ENCODE assay signal across 17 cellular contexts in the genomic region with DNA sequence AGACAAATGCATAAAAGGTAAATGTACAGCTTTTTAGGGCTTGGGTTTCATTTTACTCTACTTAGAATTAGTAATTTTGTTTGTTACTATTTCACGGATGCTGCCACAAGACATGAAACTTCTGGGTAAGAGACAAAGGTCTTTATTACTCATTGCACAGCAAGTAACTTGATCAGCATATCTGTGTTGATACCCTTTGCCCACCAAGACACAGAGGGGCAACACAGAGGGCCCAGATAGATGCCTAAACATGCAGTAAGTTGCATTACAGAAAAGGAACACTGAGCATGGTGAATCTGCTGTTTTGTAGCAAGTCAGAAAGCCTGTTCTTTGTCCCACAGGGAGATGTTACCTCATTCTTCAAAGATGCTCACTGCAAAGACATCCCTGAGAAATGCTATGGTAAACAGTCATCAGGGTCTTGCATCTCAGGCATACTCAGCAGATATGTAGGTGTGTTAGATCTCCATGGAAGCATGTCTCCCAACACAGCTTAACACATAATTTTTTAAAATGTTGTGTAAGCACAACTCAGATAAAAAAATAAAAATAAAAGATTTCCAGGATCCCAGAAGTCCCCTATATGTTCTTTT. TPM values are rescaled to one million over a fixed set of nuclear protein-coding genes. Genes with fewer than 3 reads are reported as not detected.
A peak's percentile ranks its signal among the peaks of the same experiment; 100 is the strongest.
DNase-seq lines count a peak whose midpoint lies in the region; ATAC-seq, FAIRE-seq and TF ChIP-seq lines count a peak whose summit lies in the region.
"Had no signal": no experiment of that assay in that cellular context is flagged by ENCODE, and none has a peak within 500 bp of the region (broad histone marks: within the 10 kb centered on the region; RNA-seq: fewer than 3 reads in every experiment).

No MANE protein-coding gene starts in this region.

- peak in 1 of 2 experiments; percentile 29 for DNase-seq in A549 (ENCODE audit: low read depth in 1 of 2, low spot score in 1 of 2)
- DNase-seq in NCI-H226: peak; percentile 27
- DNase-seq in fibroblast of mammary gland (ENCODE audit: low read depth): peak; percentile 79
- DNase-seq in effector memory CD4-positive, alpha-beta T cell: no peak
- no peak for DNase-seq in left lobe of liver (ENCODE audit: low spot score)
- no peak for DNase-seq in activated naive CD4-positive, alpha-beta T cell treated with anti-CD3 and anti-CD28 coated beads, Interleukin-2, amount 50 U/mL, for 16 hours
- DNase-seq: activated T-cell treated with anti-CD3 and anti-CD28 coated beads, Interleukin-2, amount 50 U/mL, for 24 hours; dermis blood vessel endothelial cell; KG1; natural killer cell; NCI-H187; SIG-M5; stomach had no signal

- peak; percentile 43 to 68; a peak in 3 of 6 replicates for ATAC-seq in A549
- peak; percentile 27 for ATAC-seq in GM18505 (IDR thresholded peaks at IDR 0.05; ENCODE audit: unreplicated experiment)
- ATAC-seq in HG03460 (IDR thresholded peaks at IDR 0.05; ENCODE audit: unreplicated experiment): no peak
- ATAC-seq in left lobe of liver: no peak
- ATAC-seq: natural killer cell had no signal

- H3K4me2 ChIP-seq in A549: no peak overlapping the region

- CTCF ChIA-PET in A549 (lab: Yijun Ruan, JAX): interaction anchor here (0.8 to 1.9 kb wide), 3 partner anchors 9 to 51 kb away, joined by 3 to 9 read pairs (median 7); no protein-coding TSS in a partner anchor

- H3K27ac ChIP-seq in A549: 0 out of 6 replicates have a peak overlapping the region, but pooled peaks of 1 of the 2 experiments have one; percentile 43
- H3K27ac ChIP-seq in effector memory CD4-positive, alpha-beta T cell (ENCODE audit: insufficient read depth, low read length, poor library complexity, severe bottlenecking): no peak overlapping the region
- H3K27ac ChIP-seq: right atrium auricular region, stomach, VCaP had no signal

- H3K4me3 ChIP-seq in A549: no peak overlapping the region
- H3K4me3 ChIP-seq in fibroblast of mammary gland (ENCODE audit: control insufficient read depth, low read depth, low read length): no peak overlapping the region
- H3K4me3 ChIP-seq in effector memory CD4-positive, alpha-beta T cell (ENCODE audit: insufficient read depth, low read depth, low read length, poor library complexity, severe bottlenecking): no peak overlapping the region
- H3K4me3 ChIP-seq: right atrium auricular region, stomach had no signal

- WGBS in A549 (ENCODE audit: missing lambda C conversion rate): 68% methylated on average over 1 of the region's 1 CpG

- H3K27me3 ChIP-seq in effector memory CD4-positive, alpha-beta T cell (replicated peaks; ENCODE audit: control insufficient read depth, insufficient read depth, low read length, poor library complexity, severe bottlenecking): no peaks in the 10 kb centered on the region
- H3K27me3 ChIP-seq: right atrium auricular region, stomach had no signal

- no peaks in the 10 kb centered on the region for H3K36me3 ChIP-seq in effector memory CD4-positive, alpha-beta T cell (ENCODE audit: control insufficient read depth, insufficient read depth, low read length)
- H3K36me3 ChIP-seq: right atrium auricular region had no signal

- FAIRE-seq in A549 (lab: Jason Lieb, UNC): peak; percentile 49

- no peak for TF ChIP-seq RAD21 in A549 (conservative IDR thresholded peaks at IDR 0.05 in 1 of 2, IDR thresholded peaks at IDR 0.05 in 1 of 2)

- POLR2A ChIA-PET in A549 (lab: Yijun Ruan, JAX): no interaction called here

- TF ChIP-seq CTCF in A549 (IDR thresholded peaks at IDR 0.05): no peak
- TF ChIP-seq CTCF in fibroblast of mammary gland (conservative IDR thresholded peaks at IDR 0.05; ENCODE audit: control insufficient read depth, insufficient read depth, low read depth, low read length): no peak

- TF ChIP-seq POLR2A in A549 (IDR thresholded peaks at IDR 0.05; ENCODE audit: low read length) (no peak), GM18505 (IDR thresholded peaks at IDR 0.05; ENCODE audit: borderline replicate concordance, extremely low read depth, insufficient read depth, insufficient read length) (no peak)

- no peaks in the 10 kb centered on the region for H3K9me3 ChIP-seq in A549
- H3K9me3 ChIP-seq in effector memory CD4-positive, alpha-beta T cell (ENCODE audit: control insufficient read depth, low read length): no peaks in the 10 kb centered on the region
- H3K9me3 ChIP-seq: right atrium auricular region, stomach had no signal

- no peak for TF ChIP-seq EP300 in A549 (IDR thresholded peaks at IDR 0.05)

- peaks cover 51% of the 10 kb centered on the region for H3K4me1 ChIP-seq in A549
- no peaks in the 10 kb centered on the region for H3K4me1 ChIP-seq in effector memory CD4-positive, alpha-beta T cell (ENCODE audit: control insufficient read depth, insufficient read depth, low read length, poor library complexity, severe bottlenecking)
- H3K4me1 ChIP-seq: right atrium auricular region had no signal

TF ChIP-seq in A549, 52 proteins besides CTCF, POLR2A, EP300 and RAD21:
- no peak for TF ChIP-seq SMC3 (IDR thresholded peaks at IDR 0.05)
- TF ChIP-seq FOSL2 (IDR thresholded peaks at IDR 0.05): no peak
- TF ChIP-seq FOSL2 (CRISPR knock-in tag; IDR thresholded peaks at IDR 0.05): 0 out of 2 replicates have a peak, but pooled peaks have one; percentile 5
- no peak for TF ChIP-seq HOXB13 (CRISPR knock-in tag; IDR thresholded peaks at IDR 0.05; ENCODE audit: low read depth)
- TF ChIP-seq MAFK (IDR thresholded peaks at IDR 0.05; ENCODE audit: partially characterized antibody): peak; percentile 17
TF ChIP-seq in A549: peak in this region for 2.

RNA-seq across cellular contexts. Expression of a gene that starts 10.3 kb away (rescaled TPM):
- polyA plus RNA-seq in A549 (2011; rRNA removed) (28.0 and 29.7 TPM in 2 replicates), A549 (2017; fragmentation: RNase III; extraction: RNeasy Plus Mini Kit Qiagen cat#74134 plus additional on column Dnase treatment) (8.5 to 9.7 TPM (median 9.3 TPM) in 3 replicates)
- 1.7 and 2.2 TPM in 2 replicates for polyA plus RNA-seq in A549 (2012; cell fraction: cytosol; rRNA removed)
- polyA plus RNA-seq in A549 (2012; cell fraction: nucleus; rRNA removed): 2.7 and 3.4 TPM in 2 replicates
- polyA minus RNA-seq in A549 (2011; rRNA and poly(A)+ RNA removed): 32.7 and 33.9 TPM in 2 replicates
- total RNA-seq in left lobe of liver: 0.30 TPM

Comparison
In these comparisons a context has a peak if more than half of its experiments do, and no peak if none do; other contexts are left out.
1. ATAC-seq: peak in A549 (2 of 2) and GM18505 (single experiment); none in HG03460 (single experiment) and left lobe of liver (single experiment).
2. DNase-seq: peak in NCI-H226 (single experiment) and fibroblast of mammary gland (single experiment); none in effector memory CD4-positive, alpha-beta T cell (0 of 3), left lobe of liver (single experiment) and activated naive CD4-positive, alpha-beta T cell treated with anti-CD3 and anti-CD28 coated beads, Interleukin-2, amount 50 U/mL, for 16 hours (single experiment).